26 cellular contexts compared by ENCODE assay signal in genomic region chr22:17138451-17139042, GRCh38. TPM values are rescaled to one million over a fixed set of nuclear protein-coding genes. Genes with fewer than 3 reads are reported as not detected.
DNase-seq lines count a peak whose midpoint lies in the region; ATAC-seq and TF ChIP-seq lines count a peak whose summit lies in the region.
"Had no signal": no experiment of that assay in that cellular context is flagged by ENCODE, and none has a peak within 500 bp of the region (broad histone marks: within the 10 kb centered on the region; RNA-seq: fewer than 3 reads in every experiment).

No MANE protein-coding gene starts in this region.

- TF ChIP-seq POLR2A in gastrocnemius medialis (IDR thresholded peaks at IDR 0.05), result no peak

- no peaks in the 10 kb centered on the region for H3K9me3 ChIP-seq in gastrocnemius medialis
- H3K9me3 ChIP-seq: A549 had no signal

- DNase-seq in Ammon's horn (ENCODE audit: low spot score) (peak; percentile 39), H7 (peak; percentile 37), dorsolateral prefrontal cortex (peak in 1 of 10 donors; percentile 52), gastrocnemius medialis (no peak), cerebellar cortex (ENCODE audit: low spot score) (no peak)
- DNase-seq: AML-193; C1 segment of cervical spinal cord; CD4-positive, alpha-beta memory T cell; DMS 273 treated with DMSO at 0.1 percent for 48 hours; DMS79; EL; GDM1; Kasumi-1; NCI-H1105; NCI-H2029; NCI-H446 treated with DMSO at 0.1 percent for 48 hours; NCI-H526; NCI-H82; PC-9; SHP77 had no signal

- intact Hi-C loops in dorsolateral prefrontal cortex (cut with DNase I), result no loop called here
- intact Hi-C loops in gastrocnemius medialis (cut with DNase I; ENCODE audit: low total_unique reads), result no loop called here

- no peak for TF ChIP-seq CTCF in dorsolateral prefrontal cortex (IDR thresholded peaks at IDR 0.05 in 54 of 56, conservative IDR thresholded peaks at IDR 0.05 in 2 of 56; ENCODE audit: low read depth in 1 of 56, partially characterized antibody in 56 of 56)
- TF ChIP-seq CTCF in gastrocnemius medialis (IDR thresholded peaks at IDR 0.05 in 4 of 5, conservative IDR thresholded peaks at IDR 0.05 in 1 of 5), result no peak

- H3K27me3 ChIP-seq in H7 (ENCODE audit: control insufficient read depth, insufficient read depth, low read length) (no peaks in the 10 kb centered on the region), dorsolateral prefrontal cortex (no peaks in the 10 kb centered on the region), gastrocnemius medialis (no peaks in the 10 kb centered on the region)

- peaks cover 32 to 35% of the 10 kb centered on the region in 2 donors for H3K4me1 ChIP-seq in gastrocnemius medialis
- H3K4me1 ChIP-seq: A549 had no signal

- H3K4me3 ChIP-seq in H7 (ENCODE audit: insufficient read depth, low read depth, low read length) (no peak overlapping the region), dorsolateral prefrontal cortex (no peak overlapping the region), gastrocnemius medialis (no peak overlapping the region)
- H3K4me3 ChIP-seq: A549, GM12878, PC-9 had no signal

- H3K27ac ChIP-seq in dorsolateral prefrontal cortex (peak overlapping the region in 34 of 59 donors; percentile 0 to 74 (median 34)), gastrocnemius medialis (peak overlapping the region in 3 of 4 donors; percentile 77 to 84 (median 81))
- H3K27ac ChIP-seq: A549, PC-9 had no signal

- peaks cover 27% of the 10 kb centered on the region for H3K36me3 ChIP-seq in H7 (replicated peaks; ENCODE audit: control insufficient read depth, insufficient read depth, low read length)
- peaks cover 0 to 42% of the 10 kb centered on the region in 2 donors for H3K36me3 ChIP-seq in gastrocnemius medialis

- ATAC-seq in gastrocnemius medialis (no peak), HG02571 (IDR thresholded peaks at IDR 0.05; ENCODE audit: unreplicated experiment) (no peak), GM19452 (IDR thresholded peaks at IDR 0.05; ENCODE audit: unreplicated experiment) (no peak)
- ATAC-seq: GM12878, HepG2 had no signal

- in situ Hi-C loops in gastrocnemius medialis (cut with MboI; ENCODE audit: low sequenced_read_pairs in 4 of 4), result no loop called here

RNA-seq across cellular contexts. Expression of gene TMEM121B, which starts 17.4 kb away (rescaled TPM):
- 2.2 and 2.3 TPM in 2 replicates for total RNA-seq in H7 (2014; rRNA removed; shearing (Covaris generic))
- total RNA-seq in dorsolateral prefrontal cortex, result 10 to 100 TPM in 114 of 120 experiments, 1 to 10 TPM in 6; 5.0 to 22.9 (median 14.6) TPM
- under 1 TPM; 0.17 to 0.29 (median 0.24) TPM for total RNA-seq in gastrocnemius medialis
- total RNA-seq: HepG2, PC-9, RPMI7951 had no signal

RNA-seq across cellular contexts. Expression of gene HDHD5, which starts 20.5 kb away (rescaled TPM):
- 127 and 142 TPM in 2 replicates for total RNA-seq in H7 (2014; rRNA removed; shearing (Covaris generic))
- total RNA-seq in dorsolateral prefrontal cortex, result 10 to 100 TPM; 13.5 to 28.7 (median 21.8) TPM
- total RNA-seq in gastrocnemius medialis, result 10 to 100 TPM; 32.0 to 38.5 (median 35.1) TPM
- total RNA-seq: HepG2 had no signal

RNA-seq across cellular contexts. Expression of gene IL17RA, which starts 53.7 kb away (rescaled TPM):
- 3.6 and 4.3 TPM in 2 replicates for total RNA-seq in H7 (2014; rRNA removed; shearing (Covaris generic))
- total RNA-seq in dorsolateral prefrontal cortex, result 10 to 100 TPM in 82 of 120 experiments, 1 to 10 TPM in 38; 5.6 to 23.7 (median 11.0) TPM
- 1 to 10 TPM; 1.4 to 3.9 (median 3.6) TPM for total RNA-seq in gastrocnemius medialis

Comparison
In these comparisons a context has a peak if more than half of its experiments do, and no peak if none do; other contexts are left out.
1. DNase-seq: peak in Ammon's horn (single experiment) and H7 (single experiment); none in gastrocnemius medialis (0 of 2) and cerebellar cortex (single experiment).